In the genomic region with DNA sequence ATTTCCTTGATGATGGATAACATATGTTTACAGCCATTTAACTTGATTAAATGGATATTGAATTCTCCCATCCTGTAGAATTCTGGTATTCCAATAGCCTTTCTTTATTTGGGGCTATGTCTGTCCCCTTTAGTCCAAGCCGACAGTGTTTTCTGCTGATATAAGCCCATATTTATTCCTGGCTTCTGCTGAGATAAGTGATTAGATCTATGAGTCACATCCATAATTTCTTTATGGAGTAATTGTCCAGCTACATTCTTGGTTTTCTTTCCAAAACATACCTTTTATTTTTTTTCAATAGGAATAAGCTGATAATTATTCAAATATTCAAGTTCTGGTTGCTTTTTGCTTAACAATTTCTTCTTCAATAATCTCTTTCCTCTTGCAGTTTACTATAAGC, we compare ENCODE assay signal across 27 cellular contexts.
"Had no signal": no experiment of that assay in that cellular context is flagged by ENCODE, and none has a peak within 500 bp of the region (broad histone marks: within the 10 kb centered on the region; RNA-seq: fewer than 3 reads in every experiment).

No MANE protein-coding gene starts in this region.

- H3K4me1 ChIP-seq: stomach, suprapubic skin, testis, thyroid gland, tibial artery, tibial nerve, transverse colon, upper lobe of left lung, upper lobe of right lung, uterus, vagina had no signal

- ATAC-seq: stimulated activated effector memory CD8-positive, alpha-beta T cell treated with anti-CD3 and anti-CD28 coated beads, Interleukin-12 subunit alpha, Interleukin-12 subunit beta, amount 100 ng/mL, for 72 hours; stimulated activated memory B cell treated with anti-CD40 and anti-IgM and Interleukin-4, amounts not matched to agents 10 μg/mL and 1 μg/mL and 100 μg/mL, for 72 hours; stimulated activated naive B cell treated with anti-CD40 and anti-IgM and Interleukin-4, amounts not matched to agents 10 μg/mL and 1 μg/mL and 100 μg/mL, for 72 hours; stimulated activated naive CD8-positive, alpha-beta T cell treated with anti-CD3 and anti-CD28 coated beads, Interleukin-15, amount 100 ng/mL, for 72 hours; stimulated activated naive CD8-positive, alpha-beta T cell treated with anti-CD3 and anti-CD28 coated beads, Interleukin-15, Interleukin-2, amounts not matched to agents 100 U/mL and 50 U/mL, for 24 hours; upper lobe of right lung had no signal

- H3K4me3 ChIP-seq: stomach, suprapubic skin, testis, thoracic aorta, thyroid gland, tibial artery, tibial nerve, transverse colon, upper lobe of left lung, upper lobe of right lung, uterus, vagina had no signal

- DNase-seq: stimulated activated CD4-positive, alpha-beta T cell treated with anti-CD3 and anti-CD28 coated beads, Interleukin-2, amount 100 ng/mL, for 48 hours; stimulated activated CD4-positive, alpha-beta T cell treated with anti-CD3 and anti-CD28 coated beads, Interleukin-4, amount 100 ng/mL, for 1 hour; stimulated activated CD4-positive, alpha-beta T cell treated with anti-CD3 and anti-CD28 coated beads, Interleukin-4, amount 100 ng/mL, for 24 hours; stimulated activated CD4-positive, alpha-beta T cell treated with anti-CD3 and anti-CD28 coated beads, Interleukin-4, amount 100 ng/mL, for 4 hours; stimulated activated CD8-positive, alpha-beta memory T cell treated with anti-CD3 and anti-CD28 coated beads, Interleukin-4, amount 100 ng/mL, for 48 hours; stimulated activated naive B cell treated with anti-CD40 and anti-IgM and Interleukin-4, amounts not matched to agents 10 μg/mL and 1 μg/mL and 100 μg/mL, for 72 hours; stimulated activated naive CD4-positive, alpha-beta T cell; stimulated activated naive CD4-positive, alpha-beta T cell treated with Interleukin-2 at 50 U/mL for 16 hours; stimulated activated naive CD8-positive, alpha-beta T cell treated with anti-CD3 and anti-CD28 coated beads, Interleukin-15, amount 100 ng/mL, for 72 hours; stimulated activated naive CD8-positive, alpha-beta T cell treated with anti-CD3 and anti-CD28 coated beads, Interleukin-15, Interleukin-2, amounts not matched to agents 100 U/mL and 50 U/mL, for 24 hours; stomach; substantia nigra; testis; thyroid gland; tibial artery; transverse colon; trophoblast cell; upper lobe of left lung; upper lobe of right lung; uterus had no signal

- FAIRE-seq: urothelium cell line had no signal

- H3K27me3 ChIP-seq: stomach, suprapubic skin, testis, thyroid gland, tibial artery, tibial nerve, transverse colon, upper lobe of left lung, upper lobe of right lung, uterus, vagina had no signal

- H3K27ac ChIP-seq: stomach, suprapubic skin, testis, thoracic aorta, thyroid gland, tibial artery, tibial nerve, transverse colon, upper lobe of left lung, upper lobe of right lung, uterus, vagina had no signal

- H3K9me3 ChIP-seq: stomach, suprapubic skin, testis, thoracic aorta, thyroid gland, tibial artery, tibial nerve, transverse colon, upper lobe of left lung, upper lobe of right lung, uterus, vagina had no signal

- H3K36me3 ChIP-seq: stomach, suprapubic skin, thoracic aorta, thyroid gland, tibial artery, tibial nerve, transverse colon, upper lobe of left lung, upper lobe of right lung, uterus, vagina had no signal
